Comparison of ENCODE assay signal across 24 cellular contexts in the genomic region with DNA sequence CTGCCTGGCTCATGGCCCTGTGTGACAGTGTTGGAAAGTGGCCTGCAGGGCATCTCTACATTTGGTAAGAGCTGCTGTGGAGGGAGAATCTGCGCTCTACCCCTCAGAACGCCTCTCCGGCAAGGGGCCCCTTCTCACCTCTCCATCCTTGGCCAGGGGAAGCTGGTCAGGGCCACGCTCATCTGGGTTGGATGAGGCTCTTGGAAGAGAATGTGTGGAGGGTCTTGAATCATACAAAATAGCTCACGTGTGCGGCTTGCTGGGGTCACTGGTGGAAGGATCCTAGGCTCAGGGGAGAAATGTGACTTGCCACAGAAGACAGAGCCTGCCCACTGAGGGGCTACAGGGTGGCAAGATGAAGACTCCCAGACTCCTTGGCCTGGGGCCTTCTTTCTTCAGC.
"Had no signal": no experiment of that assay in that cellular context is flagged by ENCODE, and none has a peak within 500 bp of the region (broad histone marks: within the 10 kb centered on the region; RNA-seq: fewer than 3 reads in every experiment).

No MANE protein-coding gene starts in this region.

- H3K4me3 Mint-ChIP-seq: naive B cell, neural crest cell had no signal

- H3K27ac ChIP-seq: pancreas, prostate gland, skin epidermis, testis, transverse colon had no signal

- H3K36me3 ChIP-seq: pancreas, prostate gland, transverse colon had no signal

- H3K4me3 ChIP-seq: pancreas, prostate gland, skin epidermis, testis, transverse colon had no signal

- H3K9me3 Mint-ChIP-seq: neural crest cell had no signal

- H3K9me3 ChIP-seq: pancreas, prostate gland, testis, transverse colon had no signal

- H3K4me1 ChIP-seq: pancreas, prostate gland, testis had no signal

- H3K27me3 Mint-ChIP-seq: naive B cell had no signal

- DNase-seq: activated CD4-positive, alpha-beta T cell treated with anti-CD3 and anti-CD28 coated beads, Interleukin-2, amount 50 U/mL, for 48 hours; activated effector memory CD4-positive, alpha-beta T cell treated with Interleukin-2 at 50 U/mL for 16 hours; activated naive CD4-positive, alpha-beta T cell treated with Interleukin-2 at 50 U/mL for 16 hours; amygdala; central memory CD4-positive, alpha-beta T cell; head of caudate nucleus; hippocampal formation; kidney; left colon; mammary epithelial cell; naive B cell; nucleus accumbens; pancreas; retina; stimulated activated CD4-positive, alpha-beta T cell treated with anti-CD3 and anti-CD28 coated beads, Interleukin-12 subunit alpha, Interleukin-12 subunit beta, amount 100 ng/mL, for 4 hours; stimulated activated CD4-positive, alpha-beta T cell treated with anti-CD3 and anti-CD28 coated beads, Interleukin-4, amount 100 ng/mL, for 1 hour; stimulated activated naive CD8-positive, alpha-beta T cell treated with anti-CD3 and anti-CD28 coated beads, Interleukin-15, Interleukin-2, amounts not matched to agents 100 U/mL and 50 U/mL, for 24 hours; T-helper 9 cell; testis; transverse colon had no signal

- H3K27me3 ChIP-seq: pancreas, testis, transverse colon had no signal

- ATAC-seq: left colon; pancreas; sciatic nerve; stimulated activated naive CD8-positive, alpha-beta T cell treated with anti-CD3 and anti-CD28 coated beads, Interleukin-15, Interleukin-2, amounts not matched to agents 100 U/mL and 50 U/mL, for 24 hours had no signal
